In the genomic region with DNA sequence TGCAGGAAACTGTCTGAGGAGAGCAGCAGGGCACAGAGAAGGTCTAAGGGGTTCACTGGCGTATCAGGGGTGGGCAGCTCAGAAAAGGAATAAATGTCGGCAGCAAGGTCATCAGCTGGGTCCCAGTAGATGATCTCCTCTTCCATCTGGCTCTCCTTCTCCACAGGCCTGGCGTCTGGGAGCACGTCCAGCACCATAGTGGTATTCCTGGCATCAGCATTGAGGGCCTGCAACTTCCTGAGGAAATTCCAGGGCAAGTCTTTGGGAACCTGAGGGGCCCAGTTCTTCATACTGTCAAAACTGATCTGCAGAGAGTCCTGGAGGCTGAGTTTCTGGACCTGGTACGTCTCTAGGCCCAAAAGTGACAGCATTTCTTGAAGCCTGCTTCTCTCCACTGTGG, we compare ENCODE assay signal across 16 cellular contexts. TPM values are rescaled to one million over a fixed set of nuclear protein-coding genes. Genes with fewer than 3 reads are reported as not detected.
DNase-seq lines count a peak whose midpoint lies in the region; ATAC-seq, FAIRE-seq and TF ChIP-seq lines count a peak whose summit lies in the region.
"Had no signal": no experiment of that assay in that cellular context is flagged by ENCODE, and none has a peak within 500 bp of the region (broad histone marks: within the 10 kb centered on the region; RNA-seq: fewer than 3 reads in every experiment).

No MANE protein-coding gene starts in this region.

- H3K4me2 ChIP-seq in HepG2 (ENCODE audit: low read depth, low read length): no peak overlapping the region

- H3K27me3 ChIP-seq in right lobe of liver (no peaks in the 10 kb centered on the region), HepG2 (ENCODE audit: control insufficient read depth in 1 of 2, insufficient read depth in 2 of 2, low read length in 2 of 2) (no peaks in the 10 kb centered on the region), esophagus (ENCODE audit: control insufficient read depth in 1 of 2, insufficient read depth in 2 of 2, low read length in 2 of 2) (no peaks in the 10 kb centered on the region), muscle layer of duodenum (ENCODE audit: low read depth, low read length) (no peaks in the 10 kb centered on the region)
- H3K27me3 ChIP-seq: foreskin keratinocyte, SJSA1 had no signal

- H3K36me3 ChIP-seq in right lobe of liver (peaks cover 12 to 46% (median 32%) of the 10 kb centered on the region in 4 donors), HepG2 (replicated peaks in 1 of 2; ENCODE audit: control insufficient read depth in 1 of 2, insufficient read depth in 2 of 2, low read length in 2 of 2) (peaks cover 26 to 75% of the 10 kb centered on the region in 2 experiments), esophagus (ENCODE audit: control insufficient read depth in 2 of 2, insufficient read depth in 2 of 2, low read length in 1 of 2) (peaks cover 28 to 37% of the 10 kb centered on the region in 2 donors), muscle layer of duodenum (ENCODE audit: control insufficient read depth in 1 of 2, insufficient read depth in 2 of 2, low read length in 2 of 2) (peaks cover 65 to 73% of the 10 kb centered on the region in 2 donors)

- H2AFZ ChIP-seq in HepG2 (ENCODE audit: low read length): no peak overlapping the region

- H3K27ac ChIP-seq in right lobe of liver (no peak overlapping the region), HepG2 (ENCODE audit: extremely low read length, insufficient read depth, low read length) (no peak overlapping the region), esophagus (ENCODE audit: low read depth in 2 of 2, low read length in 1 of 2) (peak overlapping the region; percentile 66 to 68), muscle layer of duodenum (ENCODE audit: low read length) (peak overlapping the region; percentile 31)
- H3K27ac ChIP-seq: foreskin keratinocyte, SJSA1 had no signal

- no peak for TF ChIP-seq RAD21 in HepG2 (CRISPR knock-in tag; IDR thresholded peaks at IDR 0.05)

- no peak overlapping the region for H3K9ac ChIP-seq in HepG2 (ENCODE audit: insufficient read depth, low read depth, low read length)

- POLR2A ChIA-PET in HepG2 (lab: Yijun Ruan, JAX): interaction anchor here (1.3 kb wide), 1 partner anchor 9 kb away, joined by 6 read pairs; the partner anchor contains the start of gene MRPS24
- POLR2A ChIA-PET in naive thymus-derived CD8-positive, alpha-beta T cell (lab: Charles Lee): no interaction called here

- H3K9me3 Mint-ChIP-seq in mesothelial cell of epicardium: no peaks in the 10 kb centered on the region
- H3K9me3 Mint-ChIP-seq in naive thymus-derived CD8-positive, alpha-beta T cell: no peaks in the 10 kb centered on the region
- H3K9me3 Mint-ChIP-seq: activated naive CD4-positive, alpha-beta T cell treated with anti-CD3 and anti-CD28 coated beads, Interleukin-2, amount 50 U/mL, for 24 hours; natural killer cell treated with Interleukin-12 subunit alpha and Interleukin-12 subunit beta and Interleukin-15 and Interleukin-18, amount 100 ng/mL, for 72 hours had no signal

- H3K4me1 Mint-ChIP-seq in mesothelial cell of epicardium: no peaks in the 10 kb centered on the region
- H3K4me1 Mint-ChIP-seq in naive thymus-derived CD8-positive, alpha-beta T cell: peaks cover 0 to 8% (median 1%) of the 10 kb centered on the region in 4 donors
- H3K4me1 Mint-ChIP-seq: activated naive CD4-positive, alpha-beta T cell treated with anti-CD3 and anti-CD28 coated beads, Interleukin-2, amount 50 U/mL, for 24 hours had no signal

- H4K20me1 ChIP-seq in HepG2 (ENCODE audit: insufficient read depth, low read length): no peaks in the 10 kb centered on the region

- H3K4me1 ChIP-seq in right lobe of liver (peaks cover 0 to 20% (median 2%) of the 10 kb centered on the region in 4 donors), HepG2 (ENCODE audit: insufficient read depth, low read length) (no peaks in the 10 kb centered on the region), esophagus (ENCODE audit: control insufficient read depth in 2 of 2, insufficient read depth in 2 of 2, low read length in 1 of 2) (peaks cover 0 to 3% of the 10 kb centered on the region in 2 donors), muscle layer of duodenum (ENCODE audit: control insufficient read depth in 1 of 2, insufficient read depth in 2 of 2, low read length in 2 of 2) (peaks cover 0 to 4% of the 10 kb centered on the region in 2 donors)
- H3K4me1 ChIP-seq: foreskin keratinocyte had no signal

- DNase-seq in right lobe of liver (no peak), HepG2 (ENCODE audit: low spot score) (no peak), mesothelial cell of epicardium (ENCODE audit: low spot score in 2 of 2, unreplicated experiment in 2 of 2) (no peak), NCI-H748 treated with DMSO at 0.1 percent for 48 hours (lab: John Stamatoyannopoulos, UW) (no peak)
- no peak for DNase-seq in naive thymus-derived CD8-positive, alpha-beta T cell
- DNase-seq: H7, Kasumi-1, NCI-H2029 had no signal

- intact Hi-C loops in right lobe of liver (cut with DNase I): no loop called here
- intact Hi-C loops in HepG2 (cut with micrococcal nuclease; ENCODE audit: unreplicated experiment): no loop called here

- H3K4me3 ChIP-seq in right lobe of liver (no peak overlapping the region), HepG2 (replicated peaks in 1 of 3; ENCODE audit: insufficient read depth in 1 of 3, low read depth in 2 of 3, low read length in 3 of 3) (no peak overlapping the region), esophagus (ENCODE audit: low read depth in 1 of 2, low read length in 2 of 2) (no peak overlapping the region), muscle layer of duodenum (ENCODE audit: low read depth in 1 of 2, low read length in 2 of 2) (no peak overlapping the region)
- H3K4me3 ChIP-seq: coronary artery, SJSA1 had no signal

- no peak overlapping the region for H3K27ac Mint-ChIP-seq in mesothelial cell of epicardium
- H3K27ac Mint-ChIP-seq in naive thymus-derived CD8-positive, alpha-beta T cell: peak overlapping the region in 4 of 10 donors; percentile 14 to 81 (median 32)
- H3K27ac Mint-ChIP-seq: activated naive CD4-positive, alpha-beta T cell treated with anti-CD3 and anti-CD28 coated beads, Interleukin-2, amount 50 U/mL, for 24 hours had no signal

- no peaks in the 10 kb centered on the region for H3K9me3 ChIP-seq in right lobe of liver
- no peaks in the 10 kb centered on the region for H3K9me3 ChIP-seq in HepG2 (ENCODE audit: low read length)
- H3K9me3 ChIP-seq in esophagus (ENCODE audit: control insufficient read depth in 2 of 2, insufficient read depth in 1 of 2, low read depth in 1 of 2, low read length in 1 of 2): no peaks in the 10 kb centered on the region
- no peaks in the 10 kb centered on the region for H3K9me3 ChIP-seq in muscle layer of duodenum (ENCODE audit: control insufficient read depth in 1 of 2, low read length in 2 of 2)
- H3K9me3 ChIP-seq: SJSA1 had no signal

- in situ Hi-C loops in HepG2 (cut with HindIII; ENCODE audit: extremely low pct_ligation_motif_present, low pct_unique_long_range_greater_than_20kb): no loop called here

- H3K27me3 Mint-ChIP-seq in mesothelial cell of epicardium (ENCODE audit: low read depth): no peaks in the 10 kb centered on the region
- H3K27me3 Mint-ChIP-seq in naive thymus-derived CD8-positive, alpha-beta T cell: no peaks in the 10 kb centered on the region
- H3K27me3 Mint-ChIP-seq: activated naive CD4-positive, alpha-beta T cell treated with anti-CD3 and anti-CD28 coated beads, Interleukin-2, amount 50 U/mL, for 24 hours; natural killer cell treated with Interleukin-12 subunit alpha and Interleukin-12 subunit beta and Interleukin-15 and Interleukin-18, amount 100 ng/mL, for 72 hours had no signal

- TF ChIP-seq EP300 in HepG2 (IDR thresholded peaks at IDR 0.05; ENCODE audit: low read depth in 2 of 2, low read length in 2 of 2) (no peak), HepG2 (CRISPR knock-in tag; IDR thresholded peaks at IDR 0.05; ENCODE audit: borderline replicate concordance) (no peak)

- CTCF ChIA-PET in HepG2 (lab: Yijun Ruan, JAX; ENCODE audit: low intra/inter-chr PET ratio, low total read pairs): no interaction called here

- no peak overlapping the region for H3K4me3 Mint-ChIP-seq in mesothelial cell of epicardium
- H3K4me3 Mint-ChIP-seq in naive thymus-derived CD8-positive, alpha-beta T cell: no peak overlapping the region
- H3K4me3 Mint-ChIP-seq: activated naive CD4-positive, alpha-beta T cell treated with anti-CD3 and anti-CD28 coated beads, Interleukin-2, amount 50 U/mL, for 24 hours; natural killer cell treated with Interleukin-12 subunit alpha and Interleukin-12 subunit beta and Interleukin-15 and Interleukin-18, amount 100 ng/mL, for 72 hours had no signal

- no CpG with 5 or more reads among the region's 5 CpGs for WGBS in right lobe of liver (ENCODE audit: insufficient coverage, low coverage, low lambda C conversion rate, missing lambda C conversion rate)
- 100% methylated on average over 5 of the region's 5 CpGs for WGBS in HepG2 (ENCODE audit: low lambda C conversion rate)
- 81 to 82% methylated on average over 5 of the region's 5 CpGs for WGBS in esophagus, 2 donors

- BruUV-seq in HepG2 (replicated peaks; lab: Mats Ljungman, UMichigan): no TSS peak

- H3K79me2 ChIP-seq in HepG2 (ENCODE audit: insufficient read depth, low read length): no peaks in the 10 kb centered on the region

- FAIRE-seq in HepG2 (lab: Jason Lieb, UNC): no peak

- ATAC-seq in right lobe of liver (peak in 3 of 4 donors; percentile 3 to 8 (median 4)), HepG2 (no peak), GM21447 (IDR thresholded peaks at IDR 0.05; ENCODE audit: unreplicated experiment) (no peak)
- ATAC-seq in naive thymus-derived CD8-positive, alpha-beta T cell: no peak
- ATAC-seq: natural killer cell treated with Interleukin-12 subunit alpha and Interleukin-12 subunit beta and Interleukin-15 and Interleukin-18, amount 100 ng/mL, for 72 hours had no signal

- TF ChIP-seq CTCF in right lobe of liver (IDR thresholded peaks at IDR 0.05): no peak
- TF ChIP-seq CTCF in HepG2 (CRISPR knock-in tag; IDR thresholded peaks at IDR 0.05): no peak
- TF ChIP-seq CTCF in mesothelial cell of epicardium (IDR thresholded peaks at IDR 0.05; ENCODE audit: unreplicated experiment): no peak

- peaks cover 50% of the 10 kb centered on the region for H3K36me3 Mint-ChIP-seq in mesothelial cell of epicardium
- H3K36me3 Mint-ChIP-seq in naive thymus-derived CD8-positive, alpha-beta T cell: peaks cover 5 to 76% (median 37%) of the 10 kb centered on the region in 3 donors

- TF ChIP-seq POLR2A in right lobe of liver (IDR thresholded peaks at IDR 0.05) (no peak), HepG2 (IDR thresholded peaks at IDR 0.05; ENCODE audit: insufficient read depth in 1 of 2, low read depth in 2 of 2, low read length in 2 of 2) (no peak)

RNA-seq across cellular contexts. Expression of gene MRPS24, which starts 9.6 kb away (rescaled TPM):
- total RNA-seq in right lobe of liver (10 to 100 TPM; 45.2 to 83.4 (median 66.7) TPM), HepG2 (2016; rRNA removed; fragmentation: Illumina TruSeq; extraction: Trizol) (135 and 143 TPM in 2 replicates), mesothelial cell of epicardium (59.4 to 66.6 TPM (median 65.5 TPM) in 3 replicates)
- 121 and 142 TPM in 2 replicates for total RNA-seq in HepG2 (2016; cell fraction: cytosol; rRNA removed; fragmentation: Illumina TruSeq; extraction: Trizol; ENCODE audit: low read depth)
- 140 and 157 TPM in 2 replicates for total RNA-seq in HepG2 (2016; cell fraction: insoluble cytoplasmic fraction; rRNA removed; fragmentation: Illumina TruSeq; extraction: Trizol)
- 117 and 135 TPM in 2 replicates for total RNA-seq in HepG2 (2016; cell fraction: membrane; rRNA removed; fragmentation: Illumina TruSeq; extraction: Trizol)
- 60.4 and 60.7 TPM in 2 replicates for total RNA-seq in HepG2 (2016; cell fraction: nucleus; rRNA removed; fragmentation: Illumina TruSeq; extraction: Trizol)
- polyA plus RNA-seq in HepG2 (2011; rRNA removed) (153 and 162 TPM in 2 replicates), esophagus (100 to 1,000 TPM in 1 of 2 donors, 10 to 100 TPM in 1; 70.4 to 156 TPM)
- 180 and 315 TPM in 2 replicates for polyA plus RNA-seq in HepG2 (2011; cell fraction: cytosol; rRNA removed)
- 97.9 and 112 TPM in 2 replicates for polyA plus RNA-seq in HepG2 (2011; cell fraction: nucleus; rRNA removed)
- 131 and 143 TPM in 2 replicates for polyA plus RNA-seq in HepG2 (2012)
- 161 and 177 TPM in 2 replicates for polyA plus RNA-seq in HepG2 (2016; cell fraction: cytosol; fragmentation: Illumina TruSeq; extraction: Trizol; ENCODE audit: low read depth)
- 160 and 176 TPM in 2 replicates for polyA plus RNA-seq in HepG2 (2016; cell fraction: insoluble cytoplasmic fraction; fragmentation: Illumina TruSeq; extraction: Trizol; ENCODE audit: low read depth)
- polyA plus RNA-seq in HepG2 (2016; cell fraction: membrane; fragmentation: Illumina TruSeq; extraction: Trizol; ENCODE audit: low read depth): 136 TPM in 2 replicates
- polyA plus RNA-seq in HepG2 (2016; cell fraction: nucleus; fragmentation: Illumina TruSeq; extraction: Trizol; ENCODE audit: insufficient read depth, low read depth): 98.7 and 110 TPM in 2 replicates
- 157 and 159 TPM in 2 replicates for polyA minus RNA-seq in HepG2 (2011; rRNA and poly(A)+ RNA removed; ENCODE audit: low replicate concordance)
- 50.6 and 68.1 TPM in 2 replicates for polyA minus RNA-seq in HepG2 (2011; cell fraction: cytosol; rRNA and poly(A)+ RNA removed)
- 22.4 TPM in 2 replicates for polyA minus RNA-seq in HepG2 (2011; cell fraction: nucleus; rRNA and poly(A)+ RNA removed)
- total RNA-seq in naive thymus-derived CD8-positive, alpha-beta T cell: 10 to 100 TPM; 58.0 to 64.6 TPM
- polyA plus RNA-seq in naive thymus-derived CD8-positive, alpha-beta T cell: 100 to 1,000 TPM; 133 to 152 (median 142) TPM

RNA-seq across cellular contexts. Expression of gene URGCP, which starts 27.5 kb away (rescaled TPM):
- total RNA-seq in right lobe of liver: 10 to 100 TPM; 13.7 to 32.2 (median 25.2) TPM
- total RNA-seq in HepG2 (2016; rRNA removed; fragmentation: Illumina TruSeq; extraction: Trizol): 20.8 and 22.3 TPM in 2 replicates
- 3.9 and 5.6 TPM in 2 replicates for total RNA-seq in HepG2 (2016; cell fraction: cytosol; rRNA removed; fragmentation: Illumina TruSeq; extraction: Trizol; ENCODE audit: low read depth)
- total RNA-seq in HepG2 (2016; cell fraction: insoluble cytoplasmic fraction; rRNA removed; fragmentation: Illumina TruSeq; extraction: Trizol): 19.9 and 24.0 TPM in 2 replicates
- total RNA-seq in HepG2 (2016; cell fraction: membrane; rRNA removed; fragmentation: Illumina TruSeq; extraction: Trizol): 5.5 and 7.7 TPM in 2 replicates
- 12.6 and 14.4 TPM in 2 replicates for total RNA-seq in HepG2 (2016; cell fraction: nucleus; rRNA removed; fragmentation: Illumina TruSeq; extraction: Trizol)
- polyA plus RNA-seq in HepG2 (2011; rRNA removed): 25.8 and 29.7 TPM in 2 replicates
- 14.7 and 17.8 TPM in 2 replicates for polyA plus RNA-seq in HepG2 (2011; cell fraction: cytosol; rRNA removed)
- 19.4 and 22.1 TPM in 2 replicates for polyA plus RNA-seq in HepG2 (2011; cell fraction: nucleus; rRNA removed)
- 13.7 and 15.6 TPM in 2 replicates for polyA plus RNA-seq in HepG2 (2012)
- polyA plus RNA-seq in HepG2 (2016; cell fraction: cytosol; fragmentation: Illumina TruSeq; extraction: Trizol; ENCODE audit: low read depth): 4.0 and 4.5 TPM in 2 replicates
- polyA plus RNA-seq in HepG2 (2016; cell fraction: insoluble cytoplasmic fraction; fragmentation: Illumina TruSeq; extraction: Trizol; ENCODE audit: low read depth): 14.1 and 16.1 TPM in 2 replicates
- polyA plus RNA-seq in HepG2 (2016; cell fraction: membrane; fragmentation: Illumina TruSeq; extraction: Trizol; ENCODE audit: low read depth): 3.7 and 3.8 TPM in 2 replicates
- polyA plus RNA-seq in HepG2 (2016; cell fraction: nucleus; fragmentation: Illumina TruSeq; extraction: Trizol; ENCODE audit: insufficient read depth, low read depth): 29.6 and 30.0 TPM in 2 replicates
- polyA minus RNA-seq in HepG2 (2011; rRNA and poly(A)+ RNA removed; ENCODE audit: low replicate concordance): 30.5 and 51.3 TPM in 2 replicates
- 14.4 and 19.8 TPM in 2 replicates for polyA minus RNA-seq in HepG2 (2011; cell fraction: cytosol; rRNA and poly(A)+ RNA removed)
- polyA minus RNA-seq in HepG2 (2011; cell fraction: nucleus; rRNA and poly(A)+ RNA removed): 16.4 and 18.4 TPM in 2 replicates
- polyA plus RNA-seq in esophagus: 10 to 100 TPM; 12.2 to 18.8 TPM
- total RNA-seq in mesothelial cell of epicardium: 36.8 to 42.5 TPM (median 38.8 TPM) in 3 replicates
- 10 to 100 TPM; 27.9 to 34.0 TPM for total RNA-seq in naive thymus-derived CD8-positive, alpha-beta T cell
- 10 to 100 TPM; 20.1 to 34.2 (median 21.8) TPM for polyA plus RNA-seq in naive thymus-derived CD8-positive, alpha-beta T cell

RNA-seq across cellular contexts. Expression of gene UBE2D4, which starts 47.4 kb away (rescaled TPM):
- total RNA-seq in right lobe of liver (10 to 100 TPM; 13.6 to 25.1 (median 17.8) TPM), HepG2 (2016; rRNA removed; fragmentation: Illumina TruSeq; extraction: Trizol) (9.9 and 11.2 TPM in 2 replicates), mesothelial cell of epicardium (8.9 to 10.1 TPM (median 10.1 TPM) in 3 replicates)
- total RNA-seq in HepG2 (2016; cell fraction: cytosol; rRNA removed; fragmentation: Illumina TruSeq; extraction: Trizol; ENCODE audit: low read depth): 27.1 and 31.4 TPM in 2 replicates
- 7.7 and 8.5 TPM in 2 replicates for total RNA-seq in HepG2 (2016; cell fraction: insoluble cytoplasmic fraction; rRNA removed; fragmentation: Illumina TruSeq; extraction: Trizol)
- 39.7 and 40.1 TPM in 2 replicates for total RNA-seq in HepG2 (2016; cell fraction: membrane; rRNA removed; fragmentation: Illumina TruSeq; extraction: Trizol)
- 4.1 and 4.4 TPM in 2 replicates for total RNA-seq in HepG2 (2016; cell fraction: nucleus; rRNA removed; fragmentation: Illumina TruSeq; extraction: Trizol)
- polyA plus RNA-seq in HepG2 (2011; rRNA removed) (14.2 and 16.0 TPM in 2 replicates), esophagus (1 to 10 TPM; 8.3 to 8.5 TPM)
- 13.8 and 14.2 TPM in 2 replicates for polyA plus RNA-seq in HepG2 (2011; cell fraction: cytosol; rRNA removed)
- polyA plus RNA-seq in HepG2 (2011; cell fraction: nucleus; rRNA removed): 3.6 and 5.4 TPM in 2 replicates
- polyA plus RNA-seq in HepG2 (2012): 6.9 and 8.8 TPM in 2 replicates
- polyA plus RNA-seq in HepG2 (2016; cell fraction: cytosol; fragmentation: Illumina TruSeq; extraction: Trizol; ENCODE audit: low read depth): 91.7 and 93.4 TPM in 2 replicates
- 15.2 and 16.0 TPM in 2 replicates for polyA plus RNA-seq in HepG2 (2016; cell fraction: insoluble cytoplasmic fraction; fragmentation: Illumina TruSeq; extraction: Trizol; ENCODE audit: low read depth)
- polyA plus RNA-seq in HepG2 (2016; cell fraction: membrane; fragmentation: Illumina TruSeq; extraction: Trizol; ENCODE audit: low read depth): 66.7 and 74.8 TPM in 2 replicates
- 10.1 and 10.4 TPM in 2 replicates for polyA plus RNA-seq in HepG2 (2016; cell fraction: nucleus; fragmentation: Illumina TruSeq; extraction: Trizol; ENCODE audit: insufficient read depth, low read depth)
- 31.2 and 45.4 TPM in 2 replicates for polyA minus RNA-seq in HepG2 (2011; rRNA and poly(A)+ RNA removed; ENCODE audit: low replicate concordance)
- 5.8 and 6.0 TPM in 2 replicates for polyA minus RNA-seq in HepG2 (2011; cell fraction: cytosol; rRNA and poly(A)+ RNA removed)
- 4.4 and 5.1 TPM in 2 replicates for polyA minus RNA-seq in HepG2 (2011; cell fraction: nucleus; rRNA and poly(A)+ RNA removed)
- total RNA-seq in naive thymus-derived CD8-positive, alpha-beta T cell: 1 to 10 TPM; 6.7 to 7.0 TPM
- polyA plus RNA-seq in naive thymus-derived CD8-positive, alpha-beta T cell: 10 to 100 TPM in 2 of 3 donors, 1 to 10 TPM in 1; 9.3 to 17.6 (median 10.8) TPM

Comparison
In these comparisons a context has a peak if more than half of its experiments do, and no peak if none do; other contexts are left out.
1. ATAC-seq: peak in right lobe of liver (3 of 4); none in HepG2 (single experiment), GM21447 (single experiment) and naive thymus-derived CD8-positive, alpha-beta T cell (0 of 2).
2. H3K27ac ChIP-seq: peak in esophagus (2 of 2) and muscle layer of duodenum (single experiment); none in right lobe of liver (0 of 3) and HepG2 (single experiment).